Comparison of ENCODE assay signal across 2 cellular contexts in genomic region chr5:74853256-74853655, GRCh38.
TF ChIP-seq lines count a peak whose summit lies in the region.

No MANE protein-coding gene starts in this region.

TF ChIP-seq in H1, 55 proteins besides CTCF, POLR2A, EP300 and RAD21:
- TF ChIP-seq HDAC6 (IDR thresholded peaks at IDR 0.05; ENCODE audit: low read depth, low read length) (no peak), CEBPB (IDR thresholded peaks at IDR 0.05; ENCODE audit: low read depth, low read length) (no peak), CHD1 (IDR thresholded peaks at IDR 0.05; ENCODE audit: low read depth, low read length) (no peak), GABPA (IDR thresholded peaks at IDR 0.05; ENCODE audit: borderline replicate concordance, insufficient read depth, low read length) (no peak), SUZ12 (IDR thresholded peaks at IDR 0.05; ENCODE audit: low read length) (no peak), ASH2L (IDR thresholded peaks at IDR 0.05; ENCODE audit: low read length) (no peak), NANOG (IDR thresholded peaks at IDR 0.05; ENCODE audit: insufficient read depth, low read depth, low read length, poor library complexity, severe bottlenecking) (no peak), TCF12 (IDR thresholded peaks at IDR 0.05; ENCODE audit: low read depth, low read length) (no peak), E2F6 (IDR thresholded peaks at IDR 0.05) (no peak), KDM5A (IDR thresholded peaks at IDR 0.05; ENCODE audit: low read length) (no peak), POU5F1 (IDR thresholded peaks at IDR 0.05; ENCODE audit: low read depth, low read length) (no peak), GTF2F1 (IDR thresholded peaks at IDR 0.05; ENCODE audit: borderline replicate concordance, low read depth, low read length) (no peak)

TF ChIP-seq in HepG2, 621 proteins besides CTCF, POLR2A, EP300 and RAD21:
- no peak for TF ChIP-seq TARDBP (CRISPR knock-in tag; IDR thresholded peaks at IDR 0.05)
- no peak for TF ChIP-seq SNAPC5 (CRISPR knock-in tag; IDR thresholded peaks at IDR 0.05; ENCODE audit: borderline replicate concordance)
- 0 out of 2 replicates have a peak, but pooled peaks have one; percentile 15 for TF ChIP-seq BCL6 (CRISPR knock-in tag; IDR thresholded peaks at IDR 0.05)
- TF ChIP-seq HNF4A (CRISPR knock-in tag; IDR thresholded peaks at IDR 0.05) = 0 out of 2 replicates have a peak, but pooled peaks have one; percentile 18
